20 cellular contexts compared by ENCODE assay signal in the genomic region with DNA sequence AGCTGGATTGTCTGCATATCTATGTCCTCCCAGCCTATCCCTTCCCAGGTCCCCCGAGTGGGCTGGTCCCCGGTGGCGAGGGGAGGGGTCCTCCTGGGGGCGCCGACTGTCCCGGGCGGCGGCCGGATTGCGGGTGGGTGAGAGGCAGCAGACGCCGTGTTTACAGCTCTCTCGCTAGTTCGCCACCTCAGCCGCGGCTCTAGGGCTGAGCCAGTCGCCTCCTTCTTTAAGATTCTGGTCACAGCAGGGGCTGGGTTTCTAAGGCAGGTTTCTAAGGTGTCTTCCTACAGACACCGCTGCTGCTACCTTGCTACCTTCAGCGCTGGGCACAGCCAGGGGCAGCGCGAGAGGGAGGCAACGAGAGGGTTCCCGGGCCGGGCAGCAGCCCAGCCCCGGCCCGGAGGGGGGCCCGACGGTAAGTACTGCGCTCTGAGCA. TPM values are rescaled to one million over a fixed set of nuclear protein-coding genes. Genes with fewer than 3 reads are reported as not detected.
A peak's percentile ranks its signal among the peaks of the same experiment; 100 is the strongest.
DNase-seq lines count a peak whose midpoint lies in the region; ATAC-seq and TF ChIP-seq lines count a peak whose summit lies in the region.
"Had no signal": no experiment of that assay in that cellular context is flagged by ENCODE, and none has a peak within 500 bp of the region (broad histone marks: within the 10 kb centered on the region; RNA-seq: fewer than 3 reads in every experiment).

No MANE protein-coding gene starts in this region.

- CTCF ChIA-PET in mammary epithelial cell (lab: Charles Lee; ENCODE audit: low non-redundant PET), result no interaction called here

- H3K36me3 ChIP-seq in left ventricle myocardium inferior (no peaks in the 10 kb centered on the region), heart left ventricle (no peaks in the 10 kb centered on the region), mammary epithelial cell (ENCODE audit: insufficient read depth, low read length) (no peaks in the 10 kb centered on the region), urinary bladder (ENCODE audit: insufficient read depth) (no peaks in the 10 kb centered on the region), MG63 (no peaks in the 10 kb centered on the region)
- H3K36me3 ChIP-seq: ascending aorta had no signal

- H3K27me3 ChIP-seq in left ventricle myocardium inferior (ENCODE audit: low read depth) (peaks cover 54% of the 10 kb centered on the region), heart left ventricle (peaks cover 0 to 68% (median 15%) of the 10 kb centered on the region in 9 donors), mammary epithelial cell (ENCODE audit: insufficient read depth, low read length) (peaks cover 14% of the 10 kb centered on the region), MG63 (peaks cover 7% of the 10 kb centered on the region; the same call in 1 of the 2 replicates)
- H3K27me3 ChIP-seq: ascending aorta had no signal

- peaks cover 6 to 8% of the 10 kb centered on the region in 2 donors for H3K4me1 Mint-ChIP-seq in natural killer cell treated with Interleukin-12 subunit alpha and Interleukin-12 subunit beta and Interleukin-15 and Interleukin-18, amount 100 ng/mL, for 72 hours (ENCODE audit: low read depth in 2 of 2)
- H3K4me1 Mint-ChIP-seq: activated naive CD4-positive, alpha-beta T cell treated with anti-CD3 and anti-CD28 coated beads, Interleukin-2, amount 10 ng/mL, durations not matched to agents 7 days and 5 days; CD14-positive monocyte had no signal

- H3K27me3 Mint-ChIP-seq in natural killer cell treated with Interleukin-12 subunit alpha and Interleukin-12 subunit beta and Interleukin-15 and Interleukin-18, amount 100 ng/mL, for 72 hours, result peaks cover 0 to 24% of the 10 kb centered on the region in 2 donors

- H3K27ac Mint-ChIP-seq in natural killer cell treated with Interleukin-12 subunit alpha and Interleukin-12 subunit beta and Interleukin-15 and Interleukin-18, amount 100 ng/mL, for 72 hours, result no peak overlapping the region
- H3K27ac Mint-ChIP-seq: activated naive CD4-positive, alpha-beta T cell treated with anti-CD3 and anti-CD28 coated beads, Interleukin-2, amount 10 ng/mL, durations not matched to agents 7 days and 5 days; CD14-positive monocyte had no signal

- no TSS peak for BruUV-seq in mammary epithelial cell (replicated peaks; lab: Mats Ljungman, UMichigan)

- dilution Hi-C loops in mammary epithelial cell (cut with HindIII; ENCODE audit: low sequenced_read_pairs), result no loop called here

- H3K4me3 Mint-ChIP-seq in natural killer cell treated with Interleukin-12 subunit alpha and Interleukin-12 subunit beta and Interleukin-15 and Interleukin-18, amount 100 ng/mL, for 72 hours, result peak overlapping the region; percentile 66
- H3K4me3 Mint-ChIP-seq: activated naive CD4-positive, alpha-beta T cell treated with anti-CD3 and anti-CD28 coated beads, Interleukin-2, amount 10 ng/mL, durations not matched to agents 7 days and 5 days had no signal

- DNase-seq in left ventricle myocardium inferior (no peak), heart left ventricle (no peak), mammary epithelial cell (no peak), MG63 (no peak), hepatic stellate cell (ENCODE audit: low spot score) (no peak)
- DNase-seq in natural killer cell treated with Interleukin-12 subunit alpha and Interleukin-12 subunit beta and Interleukin-15 and Interleukin-18, amount 100 ng/mL, for 72 hours (ENCODE audit: low spot score), result no peak
- DNase-seq: activated CD4-positive, alpha-beta T cell treated with anti-CD3 and anti-CD28 coated beads for 48 hours; activated CD8-positive, alpha-beta memory T cell treated with anti-CD3 and anti-CD28 coated beads, Interleukin-2, amount 50 U/mL, for 48 hours; activated naive CD4-positive, alpha-beta T cell treated with anti-CD3 and anti-CD28 coated beads, Interleukin-2, amount 10 ng/mL, durations not matched to agents 7 days and 5 days; foreskin fibroblast; NCI-H146; NCI-H82; occipital lobe; stimulated activated CD4-positive, alpha-beta T cell treated with anti-CD3 and anti-CD28 coated beads, Interleukin-1b, Interleukin-23, amount 100 ng/mL, for 48 hours had no signal

- no peak overlapping the region for H3K27ac ChIP-seq in left ventricle myocardium inferior (replicated peaks)
- H3K27ac ChIP-seq in heart left ventricle, result no peak overlapping the region
- no peak overlapping the region for H3K27ac ChIP-seq in mammary epithelial cell (ENCODE audit: insufficient read depth, low read depth, low read length)
- no peak overlapping the region for H3K27ac ChIP-seq in urinary bladder (ENCODE audit: low read depth)
- H3K27ac ChIP-seq: ascending aorta had no signal

- TF ChIP-seq POLR2A in heart left ventricle (IDR thresholded peaks at IDR 0.05), result no peak

- H3K79me2 ChIP-seq in mammary epithelial cell (ENCODE audit: insufficient read depth, low read length), result no peaks in the 10 kb centered on the region

- no peaks in the 10 kb centered on the region for H4K20me1 ChIP-seq in mammary epithelial cell (ENCODE audit: insufficient read depth, low read length)

- no peaks in the 10 kb centered on the region for H3K36me3 Mint-ChIP-seq in natural killer cell treated with Interleukin-12 subunit alpha and Interleukin-12 subunit beta and Interleukin-15 and Interleukin-18, amount 100 ng/mL, for 72 hours
- H3K36me3 Mint-ChIP-seq: activated naive CD4-positive, alpha-beta T cell treated with anti-CD3 and anti-CD28 coated beads, Interleukin-2, amount 10 ng/mL, durations not matched to agents 7 days and 5 days; CD14-positive monocyte had no signal

- no peaks in the 10 kb centered on the region for H3K9me3 Mint-ChIP-seq in natural killer cell treated with Interleukin-12 subunit alpha and Interleukin-12 subunit beta and Interleukin-15 and Interleukin-18, amount 100 ng/mL, for 72 hours
- H3K9me3 Mint-ChIP-seq: activated naive CD4-positive, alpha-beta T cell treated with anti-CD3 and anti-CD28 coated beads, Interleukin-2, amount 10 ng/mL, durations not matched to agents 7 days and 5 days had no signal

- no peak for TF ChIP-seq CTCF in left ventricle myocardium inferior (IDR thresholded peaks at IDR 0.05; ENCODE audit: borderline replicate concordance)
- no peak for TF ChIP-seq CTCF in heart left ventricle (IDR thresholded peaks at IDR 0.05)
- no peak for TF ChIP-seq CTCF in mammary epithelial cell (conservative IDR thresholded peaks at IDR 0.05 in 1 of 2, IDR thresholded peaks at IDR 0.05 in 1 of 2; ENCODE audit: extremely low read depth in 1 of 2, insufficient read depth in 1 of 2, low read depth in 1 of 2, low read length in 2 of 2)

- no peak overlapping the region for H2AFZ ChIP-seq in mammary epithelial cell (ENCODE audit: low read depth, low read length)

- WGBS in heart left ventricle, 4 donors, result 1 to 46% (median 19%) methylated on average over 16 to 29 of the region's 29 CpGs
- WGBS in mammary epithelial cell (ENCODE audit: low coverage, missing lambda C conversion rate), result no CpG with 5 or more reads among the region's 29 CpGs
- 5% methylated on average over 28 of the region's 29 CpGs for WGBS in urinary bladder

- no peak overlapping the region for H3K9ac ChIP-seq in mammary epithelial cell (ENCODE audit: insufficient read depth, low read length)

- no peaks in the 10 kb centered on the region for H3K4me1 ChIP-seq in left ventricle myocardium inferior
- peaks cover 0 to 10% (median 0%) of the 10 kb centered on the region in 12 donors for H3K4me1 ChIP-seq in heart left ventricle
- H3K4me1 ChIP-seq in mammary epithelial cell (ENCODE audit: insufficient read depth, low read length), result peaks cover 2% of the 10 kb centered on the region
- no peaks in the 10 kb centered on the region for H3K4me1 ChIP-seq in urinary bladder (ENCODE audit: insufficient read depth)
- H3K4me1 ChIP-seq: ascending aorta had no signal

- no peak for ATAC-seq in heart left ventricle
- ATAC-seq in natural killer cell treated with Interleukin-12 subunit alpha and Interleukin-12 subunit beta and Interleukin-15 and Interleukin-18, amount 100 ng/mL, for 72 hours, result peak; percentile 24 to 26
- ATAC-seq in HG02970 (IDR thresholded peaks at IDR 0.05; ENCODE audit: low FRiP score, unreplicated experiment), result no peak
- ATAC-seq: sciatic nerve had no signal

- in situ Hi-C loops in mammary epithelial cell (cut with MboI; ENCODE audit: low sequenced_read_pairs in 2 of 2), result no loop called here

- H3K9me3 ChIP-seq in left ventricle myocardium inferior (replicated peaks), result no peaks in the 10 kb centered on the region
- H3K9me3 ChIP-seq in heart left ventricle, result peaks cover 0 to 19% (median 0%) of the 10 kb centered on the region in 12 donors
- no peaks in the 10 kb centered on the region for H3K9me3 ChIP-seq in mammary epithelial cell (replicated peaks; ENCODE audit: insufficient read depth, low read length)
- H3K9me3 ChIP-seq in MG63, result no peaks in the 10 kb centered on the region
- H3K9me3 ChIP-seq: ascending aorta had no signal

- H3K4me3 ChIP-seq in left ventricle myocardium inferior (peak overlapping the region; percentile 9), heart left ventricle (no peak overlapping the region), mammary epithelial cell (replicated peaks in 1 of 3; ENCODE audit: insufficient read depth in 1 of 3, low read depth in 2 of 3, low read length in 3 of 3) (no peak overlapping the region), urinary bladder (ENCODE audit: low read depth, low read length) (peak overlapping the region; percentile 20), MG63 (no peak overlapping the region)

- peak overlapping the region; percentile 4 for H3K4me2 ChIP-seq in mammary epithelial cell (ENCODE audit: insufficient read depth, low read depth, low read length)

- intact Hi-C loops in left ventricle myocardium inferior (cut with micrococcal nuclease), result no loop called here
- intact Hi-C loops in heart left ventricle (cut with DNase I), result no loop called here
- intact Hi-C loops in mammary epithelial cell (cut with micrococcal nuclease), result no loop called here

RNA-seq across cellular contexts. Expression of a gene that starts 57.2 kb away (rescaled TPM):
- total RNA-seq in left ventricle myocardium inferior, result not detected
- under 1 TPM in 3 of 9 donors, not detected in 6; 0.02 to 0.11 (median 0.05) TPM for total RNA-seq in heart left ventricle
- under 1 TPM; 0.04 TPM for polyA plus RNA-seq in heart left ventricle
- under 1 TPM in 1 of 2 donors, not detected in 1; under 0.01 TPM for total RNA-seq in mammary epithelial cell
- polyA plus RNA-seq in mammary epithelial cell, result 0.01 TPM
- not detected for polyA minus RNA-seq in mammary epithelial cell
- total RNA-seq in natural killer cell treated with Interleukin-12 subunit alpha and Interleukin-12 subunit beta and Interleukin-15 and Interleukin-18, amount 100 ng/mL, for 72 hours, result under 1 TPM; 0.05 to 0.17 TPM
- 0.53 TPM for total RNA-seq in urinary bladder
- 0.95 TPM for polyA plus RNA-seq in urinary bladder
- not detected in 2 replicates for total RNA-seq in MG63 (2014; rRNA removed; shearing (Covaris generic); ENCODE audit: low replicate concordance)
- total RNA-seq: subcutaneous adipose tissue had no signal
- polyA plus RNA-seq: CD14-positive monocyte had no signal

Comparison
In these comparisons a context has a peak if more than half of its experiments do, and no peak if none do; other contexts are left out.
1. H3K4me3 ChIP-seq: peak in left ventricle myocardium inferior (single experiment) and urinary bladder (single experiment); none in heart left ventricle (0 of 12), mammary epithelial cell (0 of 3) and MG63 (single experiment).
2. ATAC-seq: peak in natural killer cell treated with Interleukin-12 subunit alpha and Interleukin-12 subunit beta and Interleukin-15 and Interleukin-18, amount 100 ng/mL, for 72 hours (2 of 2); none in heart left ventricle (0 of 4) and HG02970 (single experiment).